In genomic region chr12:46380397-46380796, GRCh38 we compare ENCODE assay signal across 15 cellular contexts. TPM values are rescaled to one million over a fixed set of nuclear protein-coding genes. Genes with fewer than 3 reads are reported as not detected.
DNase-seq lines count a peak whose midpoint lies in the region; ATAC-seq, FAIRE-seq and TF ChIP-seq lines count a peak whose summit lies in the region.
"Had no signal": no experiment of that assay in that cellular context is flagged by ENCODE, and none has a peak within 500 bp of the region (broad histone marks: within the 10 kb centered on the region; RNA-seq: fewer than 3 reads in every experiment).

No MANE protein-coding gene starts in this region.

- H3F3A ChIP-seq in GM23248 (ENCODE audit: insufficient read depth), result peaks cover 60% of the 10 kb centered on the region

- 0 out of 2 replicates have a peak overlapping the region, but pooled peaks have one; percentile 20 for H3K14ac ChIP-seq in IMR-90 (replicated peaks; ENCODE audit: low read depth, low read length)

- peak overlapping the region; percentile 46; the same call in 1 of the 2 replicates for H2BK120ac ChIP-seq in IMR-90 (ENCODE audit: low read depth, low read length)

- no TSS peak for BruUV-seq in IMR-90 (replicated peaks; lab: Mats Ljungman, UMichigan)
- BruUV-seq in HepG2 (replicated peaks; lab: Mats Ljungman, UMichigan), result no TSS peak

- TF ChIP-seq RAD21 in IMR-90 (IDR thresholded peaks at IDR 0.05; ENCODE audit: low read length), result no peak
- TF ChIP-seq RAD21 in HepG2 (CRISPR knock-in tag; IDR thresholded peaks at IDR 0.05), result no peak

- no peak overlapping the region for H3K4me3 ChIP-seq in GM23248
- H3K4me3 ChIP-seq in IMR-90 (ENCODE audit: insufficient read depth, low read depth, low read length), result no peak overlapping the region
- H3K4me3 ChIP-seq in osteoblast (ENCODE audit: insufficient read depth, low read length), result no peak overlapping the region
- H3K4me3 ChIP-seq in esophagus muscularis mucosa, result no peak overlapping the region
- no peak overlapping the region for H3K4me3 ChIP-seq in HepG2 (replicated peaks in 1 of 3; ENCODE audit: insufficient read depth in 1 of 3, low read depth in 2 of 3, low read length in 3 of 3)

- peaks cover 9% of the 10 kb centered on the region for H3K9me1 ChIP-seq in IMR-90 (ENCODE audit: insufficient read depth, low read length)

- H3K27ac Mint-ChIP-seq in brain, result peak overlapping the region in 3 of 5 experiments; percentile 46 to 74 (median 65)
- H3K27ac Mint-ChIP-seq: CD14-positive monocyte had no signal

- WGBS in GM23248 (ENCODE audit: low coverage in 1 of 2, low lambda C conversion rate in 2 of 2, missing lambda C conversion rate in 2 of 2), 2 experiments, result 96 to 98% methylated on average over 2 of the region's 2 CpGs
- WGBS in IMR-90 (ENCODE audit: extremely low coverage in 2 of 2, insufficient read length in 1 of 2), 2 experiments, result 100% methylated on average over 1 of the region's 2 CpGs; no CpG with 5 or more reads in 1 of the 2 experiments
- 83% methylated on average over 2 of the region's 2 CpGs for WGBS in esophagus muscularis mucosa
- WGBS in HepG2 (ENCODE audit: low lambda C conversion rate), result 95% methylated on average over 2 of the region's 2 CpGs

- H2BK20ac ChIP-seq in IMR-90 (ENCODE audit: low read depth, low read length), result peak overlapping the region; percentile 51; the same call in 1 of the 2 replicates

- H3K23ac ChIP-seq in IMR-90 (ENCODE audit: low read depth, low read length), result peak overlapping the region; percentile 59

- H3K4ac ChIP-seq in IMR-90 (ENCODE audit: low read depth, low read length), result peak overlapping the region; percentile 72

- H3K27me3 Mint-ChIP-seq in brain, result peaks cover 15% of the 10 kb centered on the region
- H3K27me3 Mint-ChIP-seq: CD8-positive, alpha-beta memory T cell had no signal

- H2AFZ ChIP-seq in GM23248, result no peak overlapping the region
- no peak overlapping the region for H2AFZ ChIP-seq in IMR-90 (replicated peaks; ENCODE audit: low read length, poor library complexity)
- no peak overlapping the region for H2AFZ ChIP-seq in osteoblast (ENCODE audit: low read length)
- H2AFZ ChIP-seq in HepG2 (ENCODE audit: low read length), result no peak overlapping the region

- no peak overlapping the region for H2AK9ac ChIP-seq in IMR-90 (replicated peaks; ENCODE audit: low read depth, low read length, poor library complexity)

- peak overlapping the region in 3 of 5 experiments; percentile 5 to 73 (median 35) for H3K4me3 Mint-ChIP-seq in brain
- H3K4me3 Mint-ChIP-seq: CD14-positive monocyte had no signal

- H3K27me3 ChIP-seq in GM23248 (replicated peaks; ENCODE audit: insufficient read depth) (no peaks in the 10 kb centered on the region), IMR-90 (ENCODE audit: control insufficient read depth, insufficient read depth, low read length) (no peaks in the 10 kb centered on the region), osteoblast (ENCODE audit: insufficient read depth, low read length) (no peaks in the 10 kb centered on the region), esophagus muscularis mucosa (no peaks in the 10 kb centered on the region), HepG2 (ENCODE audit: control insufficient read depth in 1 of 2, insufficient read depth in 2 of 2, low read length in 2 of 2) (no peaks in the 10 kb centered on the region; a peak in 1 of 5 replicates)

- CTCF ChIA-PET in IMR-90 (lab: Yijun Ruan, JAX), result no interaction called here
- CTCF ChIA-PET in HepG2 (lab: Yijun Ruan, JAX; ENCODE audit: low intra/inter-chr PET ratio, low total read pairs), result no interaction called here

- no peaks in the 10 kb centered on the region for H3K36me3 Mint-ChIP-seq in brain
- H3K36me3 Mint-ChIP-seq: CD14-positive monocyte had no signal

- DNase-seq in GM23248, result peak; percentile 14
- no peak for DNase-seq in IMR-90
- no peak for DNase-seq in osteoblast (ENCODE audit: insufficient read length, low spot score, missing footprints)
- no peak for DNase-seq in NOMO-1 (lab: John Stamatoyannopoulos, UW; ENCODE audit: unreplicated experiment in 2 of 2)
- no peak for DNase-seq in germinal center (ENCODE audit: low spot score)
- no peak for DNase-seq in esophagus muscularis mucosa (ENCODE audit: extremely low spot score)
- no peak for DNase-seq in HepG2 (ENCODE audit: low spot score)
- DNase-seq: Caco-2; CD8-positive, alpha-beta memory T cell; DND-41; GDM1 had no signal

- intact Hi-C loops in IMR-90 (cut with micrococcal nuclease) (no loop called here), esophagus muscularis mucosa (cut with DNase I) (loop anchor here (5.0 to 10.0 kb wide), 3 partner anchors 144 to 237 kb away; no protein-coding TSS in a partner anchor), HepG2 (cut with micrococcal nuclease; ENCODE audit: unreplicated experiment) (no loop called here)

- H3K79me2 ChIP-seq in GM23248 (ENCODE audit: insufficient read depth), result peaks cover 56% of the 10 kb centered on the region
- H3K79me2 ChIP-seq in osteoblast (ENCODE audit: insufficient read depth, low read length), result peaks cover 18% of the 10 kb centered on the region
- peaks cover 18% of the 10 kb centered on the region for H3K79me2 ChIP-seq in HepG2 (ENCODE audit: insufficient read depth, low read length)

- H3K9ac ChIP-seq in GM23248, result no peak overlapping the region
- H3K9ac ChIP-seq in IMR-90 (ENCODE audit: low read depth, low read length), result no peak overlapping the region
- H3K9ac ChIP-seq in HepG2 (ENCODE audit: insufficient read depth, low read depth, low read length), result no peak overlapping the region

- in situ Hi-C loops in GM23248 (cut with MboI), result loop anchor here (10.0 kb wide), 1 partner anchor 284 kb away; no protein-coding TSS in a partner anchor
- in situ Hi-C loops in IMR-90 (cut with MboI; ENCODE audit: low sequenced_read_pairs), result loop anchor here (10.0 kb wide), 1 partner anchor 114 kb away; no protein-coding TSS in a partner anchor
- in situ Hi-C loops in HepG2 (cut with HindIII; ENCODE audit: extremely low pct_ligation_motif_present, low pct_unique_long_range_greater_than_20kb), result no loop called here

- H3K18ac ChIP-seq in IMR-90 (ENCODE audit: low read depth, low read length), result no peak overlapping the region

- H3K79me1 ChIP-seq in IMR-90 (ENCODE audit: low read depth in 1 of 2, low read length in 2 of 2), result peaks cover 17 to 51% of the 10 kb centered on the region in 2 experiments

- TF ChIP-seq EP300 in esophagus muscularis mucosa (IDR thresholded peaks at IDR 0.05), result no peak
- no peak for TF ChIP-seq EP300 in HepG2 (IDR thresholded peaks at IDR 0.05; ENCODE audit: low read depth in 2 of 2, low read length in 2 of 2)
- no peak for TF ChIP-seq EP300 in HepG2 (CRISPR knock-in tag; IDR thresholded peaks at IDR 0.05; ENCODE audit: borderline replicate concordance)

- H3K9me3 ChIP-seq in GM23248 (ENCODE audit: low read depth), result no peaks in the 10 kb centered on the region
- no peaks in the 10 kb centered on the region for H3K9me3 ChIP-seq in IMR-90 (ENCODE audit: control insufficient read depth, insufficient read depth, low read length)
- H3K9me3 ChIP-seq in osteoblast (ENCODE audit: low read depth, low read length), result no peaks in the 10 kb centered on the region
- H3K9me3 ChIP-seq in esophagus muscularis mucosa, result no peaks in the 10 kb centered on the region
- no peaks in the 10 kb centered on the region for H3K9me3 ChIP-seq in HepG2 (ENCODE audit: low read length)
- H3K9me3 ChIP-seq: Caco-2 had no signal

- H2AK5ac ChIP-seq in IMR-90 (ENCODE audit: low read depth, low read length), result peak overlapping the region; percentile 70

- POLR2A ChIA-PET in IMR-90 (lab: Charles Lee; ENCODE audit: unreplicated experiment) (no interaction called here), HepG2 (lab: Yijun Ruan, JAX) (no interaction called here)

- peak overlapping the region; percentile 37; the same call in 1 of the 2 replicates for H4K91ac ChIP-seq in IMR-90 (ENCODE audit: insufficient read depth, low read depth, low read length)

- H4K5ac ChIP-seq in IMR-90 (ENCODE audit: low read depth, low read length), result no peak overlapping the region

- no peak overlapping the region for H3K27ac ChIP-seq in GM23248
- H3K27ac ChIP-seq in IMR-90 (ENCODE audit: insufficient read depth, low read length), result no peak overlapping the region
- H3K27ac ChIP-seq in osteoblast (ENCODE audit: low read depth, low read length), result peak overlapping the region; percentile 4
- no peak overlapping the region for H3K27ac ChIP-seq in esophagus muscularis mucosa (replicated peaks in 1 of 4)
- no peak overlapping the region for H3K27ac ChIP-seq in HepG2 (ENCODE audit: extremely low read length, insufficient read depth, low read length)

- H3K4me1 Mint-ChIP-seq in brain, result peaks cover 29% of the 10 kb centered on the region

- peak overlapping the region; percentile 26; the same call in 1 of the 3 replicates for H2BK15ac ChIP-seq in IMR-90 (ENCODE audit: low read depth, low read length)

- no peaks in the 10 kb centered on the region for H3K36me3 ChIP-seq in GM23248 (ENCODE audit: low read depth)
- no peaks in the 10 kb centered on the region for H3K36me3 ChIP-seq in IMR-90 (ENCODE audit: control insufficient read depth, insufficient read depth, low read length)
- H3K36me3 ChIP-seq in osteoblast (ENCODE audit: insufficient read depth, low read length), result no peaks in the 10 kb centered on the region
- H3K36me3 ChIP-seq in esophagus muscularis mucosa, result no peaks in the 10 kb centered on the region
- H3K36me3 ChIP-seq in HepG2 (replicated peaks in 1 of 2; ENCODE audit: control insufficient read depth in 1 of 2, insufficient read depth in 2 of 2, low read length in 2 of 2), result no peaks in the 10 kb centered on the region; a peak in 1 of 5 replicates

- H3K9me3 Mint-ChIP-seq in brain, result peaks cover 0 to 2% (median 0%) of the 10 kb centered on the region in 5 experiments
- H3K9me3 Mint-ChIP-seq: CD8-positive, alpha-beta memory T cell had no signal

- TF ChIP-seq POLR2A in IMR-90 (IDR thresholded peaks at IDR 0.05; ENCODE audit: low read depth, low read length) (no peak), esophagus muscularis mucosa (IDR thresholded peaks at IDR 0.05; ENCODE audit: low read depth) (no peak), HepG2 (IDR thresholded peaks at IDR 0.05; ENCODE audit: insufficient read depth in 1 of 2, low read depth in 2 of 2, low read length in 2 of 2) (no peak)

- no peak overlapping the region for H3K56ac ChIP-seq in IMR-90 (ENCODE audit: extremely low read depth, insufficient read depth, low read length)

- no peak overlapping the region for H3K4me2 ChIP-seq in GM23248 (ENCODE audit: unreplicated experiment)
- H3K4me2 ChIP-seq in IMR-90 (ENCODE audit: low read depth, low read length), result no peak overlapping the region
- no peak overlapping the region for H3K4me2 ChIP-seq in osteoblast (ENCODE audit: insufficient read depth, low read length)
- H3K4me2 ChIP-seq in HepG2 (ENCODE audit: low read depth, low read length), result no peak overlapping the region

- ATAC-seq in IMR-90 (ENCODE audit: low read depth) (no peak), HepG2 (no peak)

- H2BK5ac ChIP-seq in IMR-90 (ENCODE audit: low read depth, low read length, poor library complexity, severe bottlenecking), result no peak overlapping the region

- FAIRE-seq in HepG2 (lab: Jason Lieb, UNC), result no peak
- FAIRE-seq: GM12892, GM19239 had no signal

- H3K9me2 ChIP-seq in GM23248 (ENCODE audit: insufficient read depth), result no peaks in the 10 kb centered on the region

- H4K20me1 ChIP-seq in GM23248 (ENCODE audit: insufficient read depth) (no peaks in the 10 kb centered on the region), IMR-90 (ENCODE audit: insufficient read depth, low read length) (no peaks in the 10 kb centered on the region), osteoblast (ENCODE audit: insufficient read depth, low read length) (no peaks in the 10 kb centered on the region), HepG2 (ENCODE audit: insufficient read depth, low read length) (no peaks in the 10 kb centered on the region)

- dilution Hi-C loops in IMR-90 (cut with HindIII; ENCODE audit: low sequenced_read_pairs, unreplicated experiment), result no loop called here

- no peak for TF ChIP-seq CTCF in IMR-90 (conservative IDR thresholded peaks at IDR 0.05; ENCODE audit: low read depth, low read length)
- no peak for TF ChIP-seq CTCF in brain (conservative IDR thresholded peaks at IDR 0.05)
- no peak for TF ChIP-seq CTCF in osteoblast (IDR thresholded peaks at IDR 0.05; ENCODE audit: extremely low read depth, low read depth, low read length)
- no peak for TF ChIP-seq CTCF in esophagus muscularis mucosa (IDR thresholded peaks at IDR 0.05)
- TF ChIP-seq CTCF in HepG2 (CRISPR knock-in tag; IDR thresholded peaks at IDR 0.05), result no peak

- H3K4me1 ChIP-seq in GM23248 (ENCODE audit: insufficient read depth), result peaks cover 34% of the 10 kb centered on the region
- H3K4me1 ChIP-seq in IMR-90 (ENCODE audit: control insufficient read depth, insufficient read depth, low read length), result peaks cover 6% of the 10 kb centered on the region
- peaks cover 34% of the 10 kb centered on the region for H3K4me1 ChIP-seq in osteoblast (ENCODE audit: insufficient read depth, low read length)
- peaks cover 19 to 24% (median 21%) of the 10 kb centered on the region in 4 donors for H3K4me1 ChIP-seq in esophagus muscularis mucosa
- peaks cover 68% of the 10 kb centered on the region for H3K4me1 ChIP-seq in HepG2 (ENCODE audit: insufficient read depth, low read length)

- H4K8ac ChIP-seq in IMR-90 (ENCODE audit: low read depth in 2 of 2, low read length in 2 of 2), result no peak overlapping the region

RNA-seq across cellular contexts. Expression of gene SLC38A2, which starts 7.8 kb away (rescaled TPM):
- 1,383 and 1,539 TPM in 2 replicates for total RNA-seq in GM23248 (2014; rRNA removed; shearing (Covaris generic))
- polyA plus RNA-seq in GM23248 (2016; fragmentation: Nextera tagmentation; extraction: Ambion mirVana) (649 and 683 TPM in 2 replicates), IMR-90 (2012; rRNA removed) (213 and 313 TPM in 2 replicates), brain (ENCODE audit: insufficient read depth, low read depth, low replicate concordance) (36.1 TPM), HepG2 (2011; rRNA removed) (861 and 880 TPM in 2 replicates)
- total RNA-seq in IMR-90 (2012; rRNA removed) (881 and 1,389 TPM in 2 replicates), osteoblast (919 and 1,020 TPM in 2 replicates), esophagus muscularis mucosa (100 to 1,000 TPM; 177 to 241 (median 225) TPM), HepG2 (2016; rRNA removed; fragmentation: Illumina TruSeq; extraction: Trizol) (230 and 368 TPM in 2 replicates)
- 33.9 and 129 TPM in 2 replicates for polyA plus RNA-seq in IMR-90 (2012; cell fraction: cytosol; rRNA removed)
- polyA plus RNA-seq in IMR-90 (2012; cell fraction: nucleus; rRNA removed; ENCODE audit: low replicate concordance), result 118 and 947 TPM in 2 replicates
- total RNA-seq in HepG2 (2016; cell fraction: cytosol; rRNA removed; fragmentation: Illumina TruSeq; extraction: Trizol; ENCODE audit: low read depth), result 31.8 and 45.4 TPM in 2 replicates
- total RNA-seq in HepG2 (2016; cell fraction: insoluble cytoplasmic fraction; rRNA removed; fragmentation: Illumina TruSeq; extraction: Trizol), result 210 and 375 TPM in 2 replicates
- 98.8 and 127 TPM in 2 replicates for total RNA-seq in HepG2 (2016; cell fraction: membrane; rRNA removed; fragmentation: Illumina TruSeq; extraction: Trizol)
- 947 and 961 TPM in 2 replicates for total RNA-seq in HepG2 (2016; cell fraction: nucleus; rRNA removed; fragmentation: Illumina TruSeq; extraction: Trizol)
- 346 and 636 TPM in 2 replicates for polyA plus RNA-seq in HepG2 (2011; cell fraction: cytosol; rRNA removed)
- 926 and 1,239 TPM in 2 replicates for polyA plus RNA-seq in HepG2 (2011; cell fraction: nucleus; rRNA removed)
- 836 and 868 TPM in 2 replicates for polyA plus RNA-seq in HepG2 (2012)
- 8.1 TPM in 2 replicates for polyA plus RNA-seq in HepG2 (2016; cell fraction: cytosol; fragmentation: Illumina TruSeq; extraction: Trizol; ENCODE audit: low read depth)
- polyA plus RNA-seq in HepG2 (2016; cell fraction: insoluble cytoplasmic fraction; fragmentation: Illumina TruSeq; extraction: Trizol; ENCODE audit: low read depth), result 138 and 148 TPM in 2 replicates
- 24.1 and 28.9 TPM in 2 replicates for polyA plus RNA-seq in HepG2 (2016; cell fraction: membrane; fragmentation: Illumina TruSeq; extraction: Trizol; ENCODE audit: low read depth)
- 882 and 909 TPM in 2 replicates for polyA plus RNA-seq in HepG2 (2016; cell fraction: nucleus; fragmentation: Illumina TruSeq; extraction: Trizol; ENCODE audit: insufficient read depth, low read depth)
- polyA minus RNA-seq in HepG2 (2011; rRNA and poly(A)+ RNA removed; ENCODE audit: low replicate concordance), result 406 and 1,055 TPM in 2 replicates
- polyA minus RNA-seq in HepG2 (2011; cell fraction: cytosol; rRNA and poly(A)+ RNA removed), result 1,075 and 1,302 TPM in 2 replicates
- 2,125 and 2,864 TPM in 2 replicates for polyA minus RNA-seq in HepG2 (2011; cell fraction: nucleus; rRNA and poly(A)+ RNA removed)
